ENCODE assay signal across 25 cellular contexts in genomic region chr11:115321602-115322289, GRCh38.
DNase-seq lines count a peak whose midpoint lies in the region; ATAC-seq and TF ChIP-seq lines count a peak whose summit lies in the region.
"Had no signal": no experiment of that assay in that cellular context is flagged by ENCODE, and none has a peak within 500 bp of the region (broad histone marks: within the 10 kb centered on the region; RNA-seq: fewer than 3 reads in every experiment).

No MANE protein-coding gene starts in this region.

- TF ChIP-seq CTCF in AG10803 (conservative IDR thresholded peaks at IDR 0.05; ENCODE audit: low read length) (no peak), astrocyte of the spinal cord (IDR thresholded peaks at IDR 0.05; ENCODE audit: low read depth, low read length) (no peak), lung (IDR thresholded peaks at IDR 0.05; ENCODE audit: control extremely low read depth, extremely low read depth) (no peak), dorsolateral prefrontal cortex (IDR thresholded peaks at IDR 0.05 in 54 of 56, conservative IDR thresholded peaks at IDR 0.05 in 2 of 56; ENCODE audit: low read depth in 1 of 56, partially characterized antibody in 56 of 56) (no peak)

- intact Hi-C loops in dorsolateral prefrontal cortex (cut with DNase I): loop anchor here in 1 of 2 donors (5.0 to 10.0 kb wide), 3 partner anchors 623 to 956 kb away; no protein-coding TSS in a partner anchor

- in situ Hi-C loops in astrocyte of the spinal cord (cut with HindIII; ENCODE audit: low sequenced_read_pairs): no loop called here

- 72 to 80% methylated on average over 6 of the region's 6 CpGs for WGBS in lung, 2 donors

- DNase-seq in AG10803 (ENCODE audit: low read depth) (peak; percentile 65), M059J (ENCODE audit: low read depth) (peak; percentile 44), astrocyte of the spinal cord (ENCODE audit: low read depth, low spot score) (peak; percentile 16), lung (ENCODE audit: low spot score) (no peak), dorsolateral prefrontal cortex (no peak)
- no peak for DNase-seq in activated T-cell treated with anti-CD3 and anti-CD28 coated beads, Interleukin-2, amount 50 U/mL, for 1 hour
- no peak for DNase-seq in activated effector memory CD4-positive, alpha-beta T cell treated with anti-CD3 and anti-CD28 coated beads, Interleukin-2, amount 50 U/mL, for 16 hours
- DNase-seq: activated CD4-positive, alpha-beta T cell treated with anti-CD3 and anti-CD28 coated beads for 36 hours; CD8-positive, alpha-beta memory T cell; DND-41; left cardiac atrium; MV-4-11; NCI-H187 treated with DMSO at 0.1 percent for 48 hours; NCI-H524 treated with DMSO at 0.1 percent for 48 hours; psoas muscle; SIG-M5; spleen; stimulated activated CD4-positive, alpha-beta T cell treated with anti-CD3 and anti-CD28 coated beads, Interleukin-4, amount 100 ng/mL, for 24 hours; T-cell had no signal

- H3K4me3 ChIP-seq in AG10803 (ENCODE audit: low read length) (no peak overlapping the region), astrocyte of the spinal cord (ENCODE audit: low read depth, low read length) (no peak overlapping the region), lung (no peak overlapping the region), dorsolateral prefrontal cortex (no peak overlapping the region)
- H3K4me3 ChIP-seq: cardiac muscle cell, K562, neural progenitor cell, psoas muscle, spleen, tibial nerve had no signal

- H3K27me3 ChIP-seq in lung (ENCODE audit: control insufficient read depth, insufficient read depth) (no peaks in the 10 kb centered on the region), dorsolateral prefrontal cortex (no peaks in the 10 kb centered on the region)
- H3K27me3 ChIP-seq: cardiac muscle cell, neural progenitor cell, tibial nerve had no signal

- H3K4me1 ChIP-seq in lung (ENCODE audit: control insufficient read depth in 2 of 2, insufficient read depth in 2 of 2, low read length in 2 of 2): peaks cover 0 to 7% of the 10 kb centered on the region in 2 donors

- H3K36me3 ChIP-seq in lung (ENCODE audit: control insufficient read depth in 2 of 2, insufficient read depth in 2 of 2, low read length in 2 of 2): no peaks in the 10 kb centered on the region
- H3K36me3 ChIP-seq: cardiac muscle cell, neural progenitor cell, spleen, tibial nerve had no signal

- no peaks in the 10 kb centered on the region for H3K9me3 ChIP-seq in lung (ENCODE audit: control insufficient read depth in 2 of 2, insufficient read depth in 1 of 2, low read length in 1 of 2)
- H3K9me3 ChIP-seq: psoas muscle, spleen, tibial nerve had no signal

- H3K27ac ChIP-seq in lung (ENCODE audit: low read depth in 1 of 2, low read length in 1 of 2): peak overlapping the region in 1 of 2 donors; percentile 79
- H3K27ac ChIP-seq in dorsolateral prefrontal cortex: no peak overlapping the region
- H3K27ac ChIP-seq: cardiac muscle cell, epithelial cell of prostate, neural progenitor cell, psoas muscle, spleen, tibial nerve had no signal

- ATAC-seq in lung (ENCODE audit: insufficient read depth, low FRiP score) (peak; percentile 37), GM18867 (IDR thresholded peaks at IDR 0.05; ENCODE audit: unreplicated experiment) (no peak)
- ATAC-seq: activated CD4-positive, alpha-beta T cell treated with anti-CD3 and anti-CD28 coated beads for 36 hours; K562; left cardiac atrium; psoas muscle; T-cell had no signal

Comparison
In these comparisons a context has a peak if more than half of its experiments do, and no peak if none do; other contexts are left out.
1. DNase-seq: peak in AG10803 (single experiment), M059J (single experiment) and astrocyte of the spinal cord (single experiment); none in lung (single experiment), activated T-cell treated with anti-CD3 and anti-CD28 coated beads, Interleukin-2, amount 50 U/mL, for 1 hour (single experiment), dorsolateral prefrontal cortex (0 of 10) and activated effector memory CD4-positive, alpha-beta T cell treated with anti-CD3 and anti-CD28 coated beads, Interleukin-2, amount 50 U/mL, for 16 hours (single experiment).